In genomic region chr1:18939398-18940302, GRCh38 we compare ENCODE assay signal across 1 cellular context.
TF ChIP-seq lines count a peak whose summit lies in the region.

No MANE protein-coding gene starts in this region.

TF ChIP-seq in endothelial cell of umbilical vein, 7 proteins besides CTCF, POLR2A, EP300 and RAD21:
- TF ChIP-seq MYC (IDR thresholded peaks at IDR 0.05; ENCODE audit: low read depth, low read length) = no peak
- TF ChIP-seq POLR2AphosphoS5 (IDR thresholded peaks at IDR 0.05; ENCODE audit: insufficient read depth, low read depth, low read length) = no peak
